In genomic region chr6:111805511-111806181, GRCh38 we compare ENCODE assay signal across 9 cellular contexts.
DNase-seq lines count a peak whose midpoint lies in the region; ATAC-seq and TF ChIP-seq lines count a peak whose summit lies in the region.
"Had no signal": no experiment of that assay in that cellular context is flagged by ENCODE, and none has a peak within 500 bp of the region (broad histone marks: within the 10 kb centered on the region; RNA-seq: fewer than 3 reads in every experiment).

No MANE protein-coding gene starts in this region.

- H3K9me3 Mint-ChIP-seq in activated CD8-positive, alpha-beta memory T cell treated with anti-CD3 and anti-CD28 coated beads, Interleukin-2, amount 10 ng/mL, durations not matched to agents 7 days and 5 days (ENCODE audit: low read depth): no peaks in the 10 kb centered on the region
- H3K9me3 Mint-ChIP-seq in immature natural killer cell: no peaks in the 10 kb centered on the region

- H3K36me3 ChIP-seq in tibial nerve (no peaks in the 10 kb centered on the region), mucosa of descending colon (ENCODE audit: low read depth) (no peaks in the 10 kb centered on the region)

- no peaks in the 10 kb centered on the region for H3K9me3 ChIP-seq in tibial nerve
- no peaks in the 10 kb centered on the region for H3K9me3 ChIP-seq in mucosa of descending colon

- peaks cover 92% of the 10 kb centered on the region for H3K4me1 Mint-ChIP-seq in activated CD8-positive, alpha-beta memory T cell treated with anti-CD3 and anti-CD28 coated beads, Interleukin-2, amount 10 ng/mL, durations not matched to agents 7 days and 5 days
- peaks cover 94 to 99% of the 10 kb centered on the region in 2 donors for H3K4me1 Mint-ChIP-seq in immature natural killer cell

- WGBS in tibial nerve, 2 donors: 54 to 64% methylated on average over 7 of the region's 7 CpGs

- H3K27ac Mint-ChIP-seq in activated CD8-positive, alpha-beta memory T cell treated with anti-CD3 and anti-CD28 coated beads, Interleukin-2, amount 10 ng/mL, durations not matched to agents 7 days and 5 days: peak overlapping the region; percentile 100
- peak overlapping the region; percentile 90 to 99 (median 96) for H3K27ac Mint-ChIP-seq in immature natural killer cell

- H3K4me3 Mint-ChIP-seq in activated CD8-positive, alpha-beta memory T cell treated with anti-CD3 and anti-CD28 coated beads, Interleukin-2, amount 10 ng/mL, durations not matched to agents 7 days and 5 days: peak overlapping the region; percentile 64
- peak overlapping the region; percentile 32 to 79 (median 57) for H3K4me3 Mint-ChIP-seq in immature natural killer cell

- CTCF ChIA-PET in activated CD8-positive, alpha-beta memory T cell treated with anti-CD3 and anti-CD28 coated beads, Interleukin-2, amount 10 ng/mL, durations not matched to agents 7 days and 5 days (lab: Charles Lee): interaction anchor here (0.6 to 4.4 kb wide), 22 partner anchors 11 to 95 kb away, joined by 3 to 29 read pairs (median 4); partner anchors contain the start of gene FYN

- peak overlapping the region in 3 of 4 donors; percentile 70 to 94 (median 87) for H3K27ac ChIP-seq in tibial nerve
- H3K27ac ChIP-seq: epithelial cell of prostate had no signal

- H3K27me3 ChIP-seq in tibial nerve: no peaks in the 10 kb centered on the region

- intact Hi-C loops in mucosa of descending colon (cut with DNase I, micrococcal nuclease): no loop called here

- TF ChIP-seq POLR2A in tibial nerve (IDR thresholded peaks at IDR 0.05): no peak

- no peak for TF ChIP-seq EP300 in tibial nerve (IDR thresholded peaks at IDR 0.05)

- peaks cover 0 to 81% (median 41%) of the 10 kb centered on the region in 4 donors for H3K4me1 ChIP-seq in tibial nerve
- peaks cover 6% of the 10 kb centered on the region for H3K4me1 ChIP-seq in mucosa of descending colon (ENCODE audit: low read depth)

- H3K36me3 Mint-ChIP-seq in activated CD8-positive, alpha-beta memory T cell treated with anti-CD3 and anti-CD28 coated beads, Interleukin-2, amount 10 ng/mL, durations not matched to agents 7 days and 5 days: peaks cover 32% of the 10 kb centered on the region
- peaks cover 4 to 12% (median 8%) of the 10 kb centered on the region in 3 donors for H3K36me3 Mint-ChIP-seq in immature natural killer cell

- H3K4me3 ChIP-seq in tibial nerve (no peak overlapping the region), mucosa of descending colon (no peak overlapping the region)

- no peak for TF ChIP-seq CTCF in AG09319 (IDR thresholded peaks at IDR 0.05; ENCODE audit: low read depth, low read length)
- TF ChIP-seq CTCF in tibial nerve (IDR thresholded peaks at IDR 0.05): no peak
- no peak for TF ChIP-seq CTCF in mucosa of descending colon (IDR thresholded peaks at IDR 0.05)

- DNase-seq in AG09319 (ENCODE audit: extremely low read depth, low read depth) (peak; percentile 25), immature natural killer cell (peak; percentile 29 to 40 (median 33)), tibial nerve (ENCODE audit: low spot score in 2 of 2) (no peak), NCI-H146 (lab: John Stamatoyannopoulos, UW) (no peak), mucosa of descending colon (no peak)
- DNase-seq in activated CD8-positive, alpha-beta memory T cell treated with anti-CD3 and anti-CD28 coated beads, Interleukin-2, amount 10 ng/mL, durations not matched to agents 7 days and 5 days: peak; percentile 80

- ATAC-seq in GM19328 (IDR thresholded peaks at IDR 0.05; ENCODE audit: unreplicated experiment) (peak; percentile 48), HG03378 (IDR thresholded peaks at IDR 0.05; ENCODE audit: unreplicated experiment) (peak; percentile 49), mucosa of descending colon (no peak)
- peak; percentile 35 for ATAC-seq in activated CD8-positive, alpha-beta memory T cell treated with anti-CD3 and anti-CD28 coated beads, Interleukin-2, amount 10 ng/mL, durations not matched to agents 7 days and 5 days

- no peaks in the 10 kb centered on the region for H3K27me3 Mint-ChIP-seq in activated CD8-positive, alpha-beta memory T cell treated with anti-CD3 and anti-CD28 coated beads, Interleukin-2, amount 10 ng/mL, durations not matched to agents 7 days and 5 days
- H3K27me3 Mint-ChIP-seq in immature natural killer cell (ENCODE audit: low read depth in 3 of 3): peaks cover 0 to 15% (median 6%) of the 10 kb centered on the region in 3 donors

Comparison
In these comparisons a context has a peak if more than half of its experiments do, and no peak if none do; other contexts are left out.
1. DNase-seq: peak in AG09319 (single experiment), activated CD8-positive, alpha-beta memory T cell treated with anti-CD3 and anti-CD28 coated beads, Interleukin-2, amount 10 ng/mL, durations not matched to agents 7 days and 5 days (single experiment) and immature natural killer cell (3 of 3); none in tibial nerve (0 of 2), NCI-H146 (single experiment) and mucosa of descending colon (0 of 3).